In the genomic region with DNA sequence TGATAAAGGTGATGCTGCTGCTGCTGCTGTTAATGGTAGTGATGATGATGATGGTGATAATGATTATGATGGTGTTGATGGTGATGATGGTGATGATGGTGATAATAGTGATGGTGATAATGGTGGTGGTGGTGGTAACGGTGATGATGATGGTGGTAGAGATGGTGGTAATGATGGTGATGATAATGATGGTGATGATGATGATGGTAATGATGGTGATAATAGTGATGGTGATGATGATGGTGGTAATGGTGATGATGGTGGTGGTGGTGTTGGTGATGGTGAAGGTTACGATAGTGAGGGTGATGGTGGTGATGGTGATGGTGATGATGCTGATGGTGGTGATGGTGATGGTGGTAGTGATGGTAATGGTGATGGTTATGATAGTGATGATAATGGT, we compare ENCODE assay signal across 21 cellular contexts.
"Had no signal": no experiment of that assay in that cellular context is flagged by ENCODE, and none has a peak within 500 bp of the region (broad histone marks: within the 10 kb centered on the region; RNA-seq: fewer than 3 reads in every experiment).

No MANE protein-coding gene starts in this region.

- H3K9me3 ChIP-seq: SK-N-SH had no signal

- H3K27ac ChIP-seq: KMS-11 had no signal

- DNase-seq: Kasumi-1, MM.1S, NCI-H1092 treated with DMSO at 0.1 percent for 48 hours, NCI-H1436, NCI-H187, NCI-H2029, NCI-H2081 treated with DMSO at 0.1 percent for 48 hours, NCI-H2171, NCI-H226, NCI-H446, NCI-H510A, NCI-H524 treated with DMSO at 0.1 percent for 48 hours, NCI-H69, NCI-H774, Right ventricle myocardium superior, RPMI8226, SK-N-SH, SW 1271, T-cell had no signal

- H3K4me3 Mint-ChIP-seq: T-cell had no signal

- ATAC-seq: T-cell had no signal

- FAIRE-seq: RCC 7860 had no signal

- H3K9ac ChIP-seq: KMS-11, SK-N-SH had no signal

- H3K4me1 Mint-ChIP-seq: T-cell had no signal

- H3K27ac Mint-ChIP-seq: T-cell had no signal

- H3K36me3 Mint-ChIP-seq: T-cell had no signal

- H3K4me2 ChIP-seq: KMS-11, SK-N-SH had no signal
